8 cellular contexts compared by ENCODE assay signal in the genomic region with DNA sequence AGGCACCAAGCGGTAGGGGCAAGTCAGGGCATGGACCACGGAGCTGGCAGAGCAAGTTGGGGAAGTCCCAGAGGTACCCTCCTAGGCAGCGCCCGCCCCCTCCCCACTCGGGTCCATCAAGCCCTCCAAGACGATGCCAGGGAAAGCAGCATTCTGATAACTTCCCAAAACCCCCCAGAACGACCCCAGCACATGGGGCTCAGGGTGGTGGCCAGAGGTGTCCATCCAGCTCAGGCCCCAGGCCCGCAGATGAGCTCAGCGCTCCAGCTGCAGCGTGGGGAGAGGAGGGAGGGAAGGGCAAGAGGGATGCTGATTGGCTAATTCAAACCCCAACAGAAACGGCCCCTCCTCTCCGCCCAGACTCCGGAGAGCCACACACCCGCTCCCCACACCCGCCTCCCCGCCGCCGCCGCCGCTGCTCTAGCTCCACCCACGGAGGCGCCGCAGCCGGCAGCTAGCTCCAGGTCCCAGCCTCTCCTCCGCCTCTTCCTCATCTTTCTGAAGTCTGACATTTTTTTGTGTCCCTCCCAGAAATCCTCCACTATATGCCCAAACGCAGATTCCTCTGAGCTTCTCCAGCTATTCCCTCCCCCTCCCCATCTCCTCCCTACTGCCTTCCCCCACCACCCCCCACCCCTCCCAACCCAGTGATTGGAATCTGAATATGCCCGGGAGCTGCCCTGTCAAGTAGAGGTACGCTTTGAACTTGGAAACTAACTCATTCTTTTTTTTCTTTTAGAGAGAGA. TPM values are rescaled to one million over a fixed set of nuclear protein-coding genes. Genes with fewer than 3 reads are reported as not detected.
DNase-seq lines count a peak whose midpoint lies in the region; ATAC-seq and TF ChIP-seq lines count a peak whose summit lies in the region.

No MANE protein-coding gene starts in this region.

- H3K4me3 Mint-ChIP-seq in activated CD4-positive, alpha-beta T cell treated with anti-CD3 and anti-CD28 coated beads, Interleukin-2, amount 10 ng/mL, durations not matched to agents 24 days and 14 days: peak overlapping the region; percentile 88

- no peaks in the 10 kb centered on the region for H3K9me3 ChIP-seq in colonic mucosa

- H3K27me3 Mint-ChIP-seq in activated CD4-positive, alpha-beta T cell treated with anti-CD3 and anti-CD28 coated beads, Interleukin-2, amount 10 ng/mL, durations not matched to agents 24 days and 14 days: no peaks in the 10 kb centered on the region

- peak overlapping the region; percentile 44 for H3K27ac ChIP-seq in colonic mucosa

- ATAC-seq in GM19043 (IDR thresholded peaks at IDR 0.05; ENCODE audit: low read depth, unreplicated experiment): peak; percentile 85
- ATAC-seq in HG03354 (IDR thresholded peaks at IDR 0.05; ENCODE audit: poor library complexity, severe bottlenecking, unreplicated experiment): peak; percentile 84

- H3K9ac ChIP-seq in colonic mucosa (ENCODE audit: low read depth in 2 of 2, low read length in 2 of 2): peak overlapping the region; percentile 42 to 46

- H3K4me1 Mint-ChIP-seq in activated CD4-positive, alpha-beta T cell treated with anti-CD3 and anti-CD28 coated beads, Interleukin-2, amount 10 ng/mL, durations not matched to agents 24 days and 14 days: peaks cover 19% of the 10 kb centered on the region

- peak overlapping the region; percentile 91 for H3K27ac Mint-ChIP-seq in activated CD4-positive, alpha-beta T cell treated with anti-CD3 and anti-CD28 coated beads, Interleukin-2, amount 10 ng/mL, durations not matched to agents 24 days and 14 days

- H3K36me3 ChIP-seq in colonic mucosa: no peaks in the 10 kb centered on the region

- intact Hi-C loops in activated CD4-positive, alpha-beta T cell treated with anti-CD3 and anti-CD28 coated beads, Interleukin-2, amount 10 ng/mL, durations not matched to agents 24 days and 14 days (cut with micrococcal nuclease): loop anchor here (1.0 to 2.0 kb wide), 2 partner anchors 21 to 52 kb away; no protein-coding TSS in a partner anchor
- intact Hi-C loops in colonic mucosa (cut with DNase I): no loop called here

- H3K27me3 ChIP-seq in colonic mucosa: no peaks in the 10 kb centered on the region

- DNase-seq in AG09309 (ENCODE audit: low read depth) (peak; percentile 76), NCI-H524 (lab: John Stamatoyannopoulos, UW) (peak; percentile 82 to 86), colonic mucosa (peak; percentile 94), left kidney (ENCODE audit: low read depth, low spot score) (peak; percentile 98)
- DNase-seq in activated CD4-positive, alpha-beta T cell treated with anti-CD3 and anti-CD28 coated beads, Interleukin-2, amount 10 ng/mL, durations not matched to agents 24 days and 14 days: peak; percentile 96
- DNase-seq in stimulated activated CD4-positive, alpha-beta T cell treated with anti-CD3 and anti-CD28 coated beads, Interleukin-1b, Interleukin-23, amount 100 ng/mL, for 48 hours: peak; percentile 88

- no peak overlapping the region; the same call in 1 of the 2 replicates for H3K4me3 ChIP-seq in AG09309 (ENCODE audit: control insufficient read depth, low read depth, low read length)
- H3K4me3 ChIP-seq in colonic mucosa: peak overlapping the region; percentile 4

- no peaks in the 10 kb centered on the region for H3K36me3 Mint-ChIP-seq in activated CD4-positive, alpha-beta T cell treated with anti-CD3 and anti-CD28 coated beads, Interleukin-2, amount 10 ng/mL, durations not matched to agents 24 days and 14 days (ENCODE audit: low read depth)

- no peak for TF ChIP-seq CTCF in AG09309 (IDR thresholded peaks at IDR 0.05; ENCODE audit: control insufficient read depth, insufficient read depth, low read depth, low read length, missing control alignments)
- no peak for TF ChIP-seq CTCF in colonic mucosa (IDR thresholded peaks at IDR 0.05)

- peaks cover 10% of the 10 kb centered on the region for H3K4me1 ChIP-seq in colonic mucosa

- no peaks in the 10 kb centered on the region for H3K9me3 Mint-ChIP-seq in activated CD4-positive, alpha-beta T cell treated with anti-CD3 and anti-CD28 coated beads, Interleukin-2, amount 10 ng/mL, durations not matched to agents 24 days and 14 days

RNA-seq across cellular contexts. Expression of gene TLDC2, which starts 40.3 kb away (rescaled TPM):
- not detected in 2 replicates for total RNA-seq in activated CD4-positive, alpha-beta T cell treated with anti-CD3 and anti-CD28 coated beads, Interleukin-2, amount 10 ng/mL, durations not matched to agents 24 days and 14 days
- 10 to 100 TPM; 18.1 to 29.7 TPM for total RNA-seq in colonic mucosa

Comparison
In these comparisons a context has a peak if more than half of its experiments do, and no peak if none do; other contexts are left out.
1. RNA of gene TLDC2, which starts 40.3 kb away (total RNA-seq): 18.1 to 29.7 TPM in colonic mucosa; not detected in activated CD4-positive, alpha-beta T cell treated with anti-CD3 and anti-CD28 coated beads, Interleukin-2, amount 10 ng/mL, durations not matched to agents 24 days and 14 days; every median in the first group is over 10 times any median in the second.
2. Peak in every context shown above with its lines, with median percentiles within 50 percentile points of each other: DNase-seq.